Comparison of ENCODE assay signal across 31 cellular contexts in the genomic region with DNA sequence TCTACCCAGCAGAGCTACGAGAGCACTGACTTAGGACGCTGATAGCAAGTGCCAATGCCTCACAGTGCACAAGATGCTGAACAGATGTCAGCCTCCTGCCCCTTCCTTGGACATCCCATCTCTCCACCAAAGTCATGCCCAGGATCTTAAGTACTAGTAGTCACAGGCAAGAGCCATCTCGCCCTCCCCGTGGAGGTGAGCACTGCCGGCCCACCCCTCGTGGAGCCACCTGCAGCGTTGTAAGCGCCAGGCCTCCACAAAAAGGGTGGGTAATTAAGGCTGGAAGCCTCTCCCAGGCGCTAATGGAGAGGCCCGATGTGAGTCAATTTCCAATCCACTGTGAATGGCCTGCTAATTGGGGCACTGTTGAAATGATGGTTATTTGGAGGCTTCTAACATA.
"Had no signal": no experiment of that assay in that cellular context is flagged by ENCODE, and none has a peak within 500 bp of the region (broad histone marks: within the 10 kb centered on the region; RNA-seq: fewer than 3 reads in every experiment).

No MANE protein-coding gene starts in this region.

- H3K36me3 ChIP-seq: brain microvascular endothelial cell, Peyer's patch, SJSA1 had no signal

- H3K9me3 ChIP-seq: Peyer's patch, SJSA1, SK-N-SH had no signal

- H3K36me3 Mint-ChIP-seq: activated CD4-positive, alpha-beta memory T cell treated with anti-CD3 and anti-CD28 coated beads for 36 hours; activated CD8-positive, alpha-beta memory T cell treated with anti-CD3 and anti-CD28 coated beads, Interleukin-2, amount 10 ng/mL, durations not matched to agents 7 days and 5 days; activated naive CD4-positive, alpha-beta T cell treated with anti-CD3 and anti-CD28 coated beads, Interleukin-2, amount 10 ng/mL, durations not matched to agents 7 days and 5 days; activated naive CD8-positive, alpha-beta T cell; WTC11 had no signal

- H3K27ac Mint-ChIP-seq: activated CD4-positive, alpha-beta memory T cell treated with anti-CD3 and anti-CD28 coated beads for 36 hours; activated CD4-positive, alpha-beta T cell treated with anti-CD3 and anti-CD28 coated beads for 36 hours; activated CD4-positive, alpha-beta T cell treated with anti-CD3 and anti-CD28 coated beads, Interleukin-2, amount 10 ng/mL, durations not matched to agents 7 days and 5 days; activated CD8-positive, alpha-beta memory T cell treated with anti-CD3 and anti-CD28 coated beads, Interleukin-2, amount 10 ng/mL, durations not matched to agents 7 days and 5 days; activated naive CD4-positive, alpha-beta T cell treated with anti-CD3 and anti-CD28 coated beads, Interleukin-2, amount 10 ng/mL, durations not matched to agents 7 days and 5 days; activated naive CD8-positive, alpha-beta T cell; activated naive CD8-positive, alpha-beta T cell treated with anti-CD3 and anti-CD28 coated beads, Interleukin-2, amount 50 U/mL, for 24 hours; IgD-negative memory B cell; T-helper 1 cell treated with Interleukin-12 subunit alpha and Interleukin-12 subunit beta and Interleukin-4 antibody, amounts not matched to agents 30 μg/mL and 1 μg/mL, for 36 hours; T-helper 2 cell treated with Interferon-gamma antibody and Interleukin-4, amounts not matched to agents 5 μg/mL and 100 μg/mL, for 36 hours; WTC11 had no signal

- DNase-seq: activated CD4-positive, alpha-beta memory T cell treated with anti-CD3 and anti-CD28 coated beads for 36 hours; activated CD4-positive, alpha-beta T cell treated with anti-CD3 and anti-CD28 coated beads for 36 hours; activated CD4-positive, alpha-beta T cell treated with anti-CD3 and anti-CD28 coated beads, Interleukin-2, amount 10 ng/mL, durations not matched to agents 7 days and 5 days; activated CD8-positive, alpha-beta memory T cell treated with anti-CD3 and anti-CD28 coated beads for 24 hours; activated CD8-positive, alpha-beta memory T cell treated with anti-CD3 and anti-CD28 coated beads, Interleukin-2, amount 10 ng/mL, durations not matched to agents 7 days and 5 days; activated CD8-positive, alpha-beta memory T cell treated with anti-CD3 and anti-CD28 coated beads, Interleukin-2, amount 50 U/mL, for 48 hours; activated effector memory CD4-positive, alpha-beta T cell treated with Interleukin-2 at 50 U/mL for 16 hours; activated naive CD4-positive, alpha-beta T cell treated with anti-CD3 and anti-CD28 coated beads, Interleukin-2, amount 10 ng/mL, durations not matched to agents 7 days and 5 days; activated naive CD8-positive, alpha-beta T cell treated with anti-CD3 and anti-CD28 coated beads, Interleukin-2, amount 50 U/mL, for 24 hours; activated T-cell treated with anti-CD3 and anti-CD28 coated beads, Interleukin-2, amount 50 U/mL, for 48 hours; brain microvascular endothelial cell; central memory CD4-positive, alpha-beta T cell; Karpas-422; KBM-7; NCI-H187 treated with DMSO at 0.1 percent for 48 hours; NCI-H345; NCI-H524 treated with DMSO at 0.1 percent for 48 hours; NCI-H82; NK-92 treated with Interleukin-12 subunit alpha and Interleukin-12 subunit beta, amount 100 ng/mL, for 24 hours; PC-3; RPMI8226; SHP77 treated with DMSO at 0.1 percent for 48 hours; SK-N-SH had no signal

- H3K4me1 ChIP-seq: Peyer's patch, SJSA1 had no signal

- H3K4me1 Mint-ChIP-seq: activated CD4-positive, alpha-beta T cell treated with anti-CD3 and anti-CD28 coated beads for 36 hours; activated CD4-positive, alpha-beta T cell treated with anti-CD3 and anti-CD28 coated beads, Interleukin-2, amount 10 ng/mL, durations not matched to agents 7 days and 5 days; activated CD8-positive, alpha-beta memory T cell treated with anti-CD3 and anti-CD28 coated beads, Interleukin-2, amount 10 ng/mL, durations not matched to agents 7 days and 5 days; activated naive CD4-positive, alpha-beta T cell treated with anti-CD3 and anti-CD28 coated beads, Interleukin-2, amount 10 ng/mL, durations not matched to agents 7 days and 5 days; activated naive CD8-positive, alpha-beta T cell treated with anti-CD3 and anti-CD28 coated beads, Interleukin-2, amount 50 U/mL, for 24 hours; WTC11 had no signal

- H3K4me3 Mint-ChIP-seq: activated CD4-positive, alpha-beta memory T cell treated with anti-CD3 and anti-CD28 coated beads for 36 hours; activated CD4-positive, alpha-beta T cell treated with anti-CD3 and anti-CD28 coated beads for 36 hours; activated CD4-positive, alpha-beta T cell treated with anti-CD3 and anti-CD28 coated beads, Interleukin-2, amount 10 ng/mL, durations not matched to agents 7 days and 5 days; activated CD8-positive, alpha-beta memory T cell treated with anti-CD3 and anti-CD28 coated beads, Interleukin-2, amount 10 ng/mL, durations not matched to agents 7 days and 5 days; activated naive CD4-positive, alpha-beta T cell treated with anti-CD3 and anti-CD28 coated beads, Interleukin-2, amount 10 ng/mL, durations not matched to agents 7 days and 5 days; activated naive CD8-positive, alpha-beta T cell; activated naive CD8-positive, alpha-beta T cell treated with anti-CD3 and anti-CD28 coated beads, Interleukin-2, amount 50 U/mL, for 24 hours; IgD-negative memory B cell; T-helper 1 cell treated with Interleukin-12 subunit alpha and Interleukin-12 subunit beta and Interleukin-4 antibody, amounts not matched to agents 30 μg/mL and 1 μg/mL, for 36 hours; T-helper 2 cell treated with Interferon-gamma antibody and Interleukin-4, amounts not matched to agents 5 μg/mL and 100 μg/mL, for 36 hours; WTC11 had no signal

- H3K9me3 Mint-ChIP-seq: activated CD4-positive, alpha-beta memory T cell treated with anti-CD3 and anti-CD28 coated beads for 36 hours; activated CD4-positive, alpha-beta T cell treated with anti-CD3 and anti-CD28 coated beads, Interleukin-2, amount 10 ng/mL, durations not matched to agents 7 days and 5 days; activated naive CD4-positive, alpha-beta T cell treated with anti-CD3 and anti-CD28 coated beads, Interleukin-2, amount 10 ng/mL, durations not matched to agents 7 days and 5 days; activated naive CD8-positive, alpha-beta T cell treated with anti-CD3 and anti-CD28 coated beads, Interleukin-2, amount 50 U/mL, for 24 hours; IgD-negative memory B cell; T-helper 1 cell treated with Interleukin-12 subunit alpha and Interleukin-12 subunit beta and Interleukin-4 antibody, amounts not matched to agents 30 μg/mL and 1 μg/mL, for 36 hours; T-helper 2 cell treated with Interferon-gamma antibody and Interleukin-4, amounts not matched to agents 5 μg/mL and 100 μg/mL, for 36 hours; WTC11 had no signal

- H3K27me3 Mint-ChIP-seq: activated CD4-positive, alpha-beta memory T cell treated with anti-CD3 and anti-CD28 coated beads for 36 hours; activated CD4-positive, alpha-beta T cell treated with anti-CD3 and anti-CD28 coated beads for 36 hours; activated CD4-positive, alpha-beta T cell treated with anti-CD3 and anti-CD28 coated beads, Interleukin-2, amount 10 ng/mL, durations not matched to agents 7 days and 5 days; activated naive CD8-positive, alpha-beta T cell treated with anti-CD3 and anti-CD28 coated beads, Interleukin-2, amount 50 U/mL, for 24 hours had no signal

- H3K4me3 ChIP-seq: Peyer's patch, SJSA1 had no signal

- H3K27ac ChIP-seq: brain microvascular endothelial cell, Peyer's patch, SJSA1 had no signal

- H3K27me3 ChIP-seq: brain microvascular endothelial cell, Peyer's patch, SJSA1 had no signal

- ATAC-seq: activated CD4-positive, alpha-beta T cell treated with anti-CD3 and anti-CD28 coated beads for 36 hours; activated CD4-positive, CD25-positive, alpha-beta regulatory T cell treated with anti-CD3 and anti-CD28 coated beads, Interleukin-2, amount 50 U/mL, for 24 hours; activated CD8-positive, alpha-beta memory T cell treated with anti-CD3 and anti-CD28 coated beads, Interleukin-2, amount 10 ng/mL, durations not matched to agents 7 days and 5 days; activated naive CD8-positive, alpha-beta T cell treated with anti-CD3 and anti-CD28 coated beads, Interleukin-2, amount 50 U/mL, for 24 hours; PC-3; WTC11 had no signal
